Comparison of ENCODE assay signal across 9 cellular contexts in the genomic region with DNA sequence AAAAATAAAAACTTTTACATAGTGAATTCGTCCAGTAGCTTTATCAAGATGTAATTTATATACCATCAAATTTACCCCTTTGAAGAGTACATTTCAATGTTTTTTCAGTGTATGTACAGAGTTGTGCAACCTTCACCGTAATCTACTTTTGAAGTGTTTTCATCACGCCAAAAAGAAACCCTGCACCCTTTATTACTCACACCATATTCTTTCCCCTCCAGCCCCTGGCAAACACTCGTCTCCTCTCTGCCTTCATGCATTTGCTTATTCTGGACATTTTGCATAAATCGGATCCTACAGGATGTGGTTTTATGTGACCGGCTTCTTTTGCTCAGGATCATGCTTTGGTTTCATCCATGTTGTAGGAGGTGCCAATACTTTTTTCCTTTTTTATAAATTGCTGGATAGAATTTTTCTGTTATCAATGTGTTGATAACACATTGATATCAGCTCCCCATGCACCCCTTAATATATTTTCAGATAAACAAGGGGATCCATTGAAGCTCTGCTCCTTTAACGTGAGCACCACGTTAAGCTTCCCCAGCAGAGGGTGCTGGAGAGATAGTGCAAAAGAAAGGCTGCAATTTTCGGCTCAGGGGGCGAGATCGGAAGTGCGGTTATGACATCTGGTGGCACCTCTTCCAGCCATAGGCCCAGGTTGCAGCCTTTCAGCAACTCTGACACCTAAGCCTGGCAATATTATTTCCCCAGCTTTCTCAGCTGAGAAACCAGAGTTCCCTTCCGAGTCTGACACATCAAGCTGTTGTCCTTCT.
DNase-seq lines count a peak whose midpoint lies in the region; ATAC-seq, FAIRE-seq and TF ChIP-seq lines count a peak whose summit lies in the region.
"Had no signal": no experiment of that assay in that cellular context is flagged by ENCODE, and none has a peak within 500 bp of the region (broad histone marks: within the 10 kb centered on the region; RNA-seq: fewer than 3 reads in every experiment).

No MANE protein-coding gene starts in this region.

- peak; percentile 36 for TF ChIP-seq CTCF in LNCAP (IDR thresholded peaks at IDR 0.05)

- peak; percentile 46 for ATAC-seq in left ventricle myocardium superior
- ATAC-seq in GM18502 (IDR thresholded peaks at IDR 0.05; ENCODE audit: poor library complexity, unreplicated experiment) = no peak
- no peak for ATAC-seq in GM18861 (IDR thresholded peaks at IDR 0.05; ENCODE audit: unreplicated experiment)

- DNase-seq in COR-L47 (lab: John Stamatoyannopoulos, UW) (peak; percentile 16), RCC 7860 (ENCODE audit: low spot score) (peak; percentile 22), left ventricle myocardium superior (peak; percentile 26), HuH-7.5 (ENCODE audit: low spot score) (no peak), COLO829 (ENCODE audit: low spot score) (no peak)
- DNase-seq: NK-92 treated with Interleukin-12 subunit alpha and Interleukin-12 subunit beta, amount 100 ng/mL, for 24 hours had no signal

- intact Hi-C loops in left ventricle myocardium superior (cut with micrococcal nuclease) = loop anchor here (10.0 kb wide), 1 partner anchor 370 kb away; a partner anchor contains a TSS

- FAIRE-seq in RCC 7860 (lab: Jason Lieb, UNC) = no peak

Comparison
In these comparisons a context has a peak if more than half of its experiments do, and no peak if none do; other contexts are left out.
1. DNase-seq: peak in COR-L47 (single experiment), RCC 7860 (single experiment) and left ventricle myocardium superior (single experiment); none in HuH-7.5 (single experiment) and COLO829 (single experiment).